In the genomic region with DNA sequence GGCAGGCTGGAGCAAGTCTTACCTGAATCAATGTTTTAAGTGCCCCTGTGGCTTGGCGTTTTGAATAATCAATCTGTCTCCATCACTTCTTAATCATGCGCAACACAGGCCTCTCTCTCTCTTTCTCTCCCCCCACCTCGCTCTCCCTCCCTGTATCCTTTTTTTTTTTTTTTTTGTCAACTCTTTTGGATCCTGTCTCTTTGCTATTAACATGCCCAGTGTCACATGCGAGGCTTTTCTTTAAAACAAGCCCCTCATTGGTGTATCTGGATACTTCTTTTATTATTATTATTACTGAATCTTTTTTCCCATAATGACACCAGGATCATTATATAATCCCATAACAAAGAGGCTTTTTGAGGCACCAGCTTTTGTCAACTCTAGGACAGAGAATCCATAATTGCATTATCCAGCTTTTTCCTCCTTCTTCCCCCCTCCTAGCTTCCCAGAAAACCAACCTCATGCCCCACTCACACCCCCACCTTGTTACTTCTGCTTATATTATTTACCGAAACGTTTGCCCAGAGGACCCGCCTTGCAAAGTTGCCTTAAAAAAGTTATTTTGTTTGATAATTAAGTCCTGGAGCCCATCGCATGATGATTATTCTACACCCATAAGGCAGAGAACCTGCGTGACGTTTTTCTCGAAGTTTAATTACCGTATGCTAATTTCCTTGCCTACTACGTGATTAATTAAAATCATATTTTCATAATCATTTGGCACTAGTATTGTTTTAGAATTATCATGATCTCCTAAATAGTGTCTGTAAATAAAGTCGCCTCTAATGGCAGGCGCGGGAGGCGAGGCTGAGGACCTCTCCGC, we compare ENCODE assay signal across 10 cellular contexts.
A peak's percentile ranks its signal among the peaks of the same experiment; 100 is the strongest.
DNase-seq lines count a peak whose midpoint lies in the region; ATAC-seq and TF ChIP-seq lines count a peak whose summit lies in the region.
"Had no signal": no experiment of that assay in that cellular context is flagged by ENCODE, and none has a peak within 500 bp of the region (broad histone marks: within the 10 kb centered on the region; RNA-seq: fewer than 3 reads in every experiment).

No MANE protein-coding gene starts in this region.

- CTCF ChIA-PET in CD4-positive, alpha-beta memory T cell (lab: Charles Lee; ENCODE audit: partially characterized antibody): interaction anchor here (0.7 kb wide), 1 partner anchor 542 kb away, joined by 3 read pairs; no protein-coding TSS in a partner anchor
- CTCF ChIA-PET in HEK293 (lab: Yijun Ruan, JAX): interaction anchor here (0.5 to 2.2 kb wide), 22 partner anchors 8 to 1309 kb away, joined by 3 to 6 read pairs (median 4); no protein-coding TSS in a partner anchor

- H3K4me1 Mint-ChIP-seq in CD4-positive, alpha-beta memory T cell: peaks cover 22 to 40% (median 31%) of the 10 kb centered on the region in 4 donors
- peaks cover 37% of the 10 kb centered on the region for H3K4me1 Mint-ChIP-seq in endodermal cell
- H3K4me1 Mint-ChIP-seq in activated T-helper 17 cell treated with anti-CD3 and anti-CD28 coated beads, Interleukin-2, amount 50 U/mL, for 72 hours: peaks cover 17% of the 10 kb centered on the region

- no peaks in the 10 kb centered on the region for H3K9me3 ChIP-seq in CD4-positive, alpha-beta memory T cell (ENCODE audit: control insufficient read depth in 1 of 2, low read length in 2 of 2)
- H3K9me3 ChIP-seq in HEK293 (ENCODE audit: control insufficient read depth, insufficient read depth, low read depth, low read length) (no peaks in the 10 kb centered on the region), endodermal cell (ENCODE audit: control insufficient read depth, low read length) (no peaks in the 10 kb centered on the region), parathyroid adenoma (ENCODE audit: control insufficient read depth, low read length) (no peaks in the 10 kb centered on the region)
- H3K9me3 ChIP-seq: ascending aorta had no signal

- H3K27ac ChIP-seq in CD4-positive, alpha-beta memory T cell (ENCODE audit: low read depth, low read length): no peak overlapping the region
- H3K27ac ChIP-seq in HEK293 (ENCODE audit: extremely low read depth, low read depth, low read length) (peak overlapping the region; percentile 84; the same call in 1 of the 2 replicates), endodermal cell (ENCODE audit: low read depth, low read length) (no peak overlapping the region), parathyroid adenoma (no peak overlapping the region)
- H3K27ac ChIP-seq: ascending aorta had no signal

- H3K9ac ChIP-seq in endodermal cell (ENCODE audit: extremely low read depth, low read length, poor library complexity, severe bottlenecking) (no peak overlapping the region), parathyroid adenoma (no peak overlapping the region)

- peaks cover 14% of the 10 kb centered on the region for H3K4me1 ChIP-seq in CD4-positive, alpha-beta memory T cell (ENCODE audit: insufficient read depth, low read length)
- H3K4me1 ChIP-seq in HEK293 (ENCODE audit: control insufficient read depth, insufficient read depth, low read length): peaks cover 24% of the 10 kb centered on the region
- H3K4me1 ChIP-seq in endodermal cell (ENCODE audit: control insufficient read depth, insufficient read depth, low read length): peaks cover 6% of the 10 kb centered on the region
- H3K4me1 ChIP-seq in parathyroid adenoma: peaks cover 5% of the 10 kb centered on the region

- no peak overlapping the region for H2AFZ ChIP-seq in parathyroid adenoma

- H3K27me3 ChIP-seq in CD4-positive, alpha-beta memory T cell (ENCODE audit: insufficient read depth, low read length): peaks cover 10% of the 10 kb centered on the region
- H3K27me3 ChIP-seq in endodermal cell (ENCODE audit: control insufficient read depth, insufficient read depth, low read length, poor library complexity, severe bottlenecking): peaks cover 88% of the 10 kb centered on the region
- no peaks in the 10 kb centered on the region for H3K27me3 ChIP-seq in parathyroid adenoma (ENCODE audit: control insufficient read depth, insufficient read depth, low read length)

- DNase-seq in CD4-positive, alpha-beta memory T cell: no peak
- no peak for DNase-seq in endodermal cell
- no peak for DNase-seq in DMS 273 (lab: John Stamatoyannopoulos, UW; ENCODE audit: unreplicated experiment)
- no peak for DNase-seq in medulla oblongata (ENCODE audit: extremely low spot score)
- DNase-seq: NCI-H2081 treated with DMSO at 0.1 percent for 48 hours; NK-92 treated with Interleukin-12 subunit alpha and Interleukin-12 subunit beta, amount 100 ng/mL, for 24 hours had no signal

- POLR2A ChIA-PET in CD4-positive, alpha-beta memory T cell (lab: Charles Lee; ENCODE audit: partially characterized antibody): no interaction called here
- POLR2A ChIA-PET in HEK293 (lab: Yijun Ruan, JAX): interaction anchor here (0.6 to 1.1 kb wide), 6 partner anchors 16 to 328 kb away, joined by 3 to 7 read pairs (median 4); no protein-coding TSS in a partner anchor

- peaks cover 0 to 5% (median 1%) of the 10 kb centered on the region in 8 donors for H3K9me3 Mint-ChIP-seq in CD4-positive, alpha-beta memory T cell
- H3K9me3 Mint-ChIP-seq in endodermal cell: no peaks in the 10 kb centered on the region
- no peaks in the 10 kb centered on the region for H3K9me3 Mint-ChIP-seq in activated T-helper 17 cell treated with anti-CD3 and anti-CD28 coated beads, Interleukin-2, amount 50 U/mL, for 72 hours

- no peaks in the 10 kb centered on the region for H3K36me3 ChIP-seq in CD4-positive, alpha-beta memory T cell (ENCODE audit: insufficient read depth, low read length)
- H3K36me3 ChIP-seq in HEK293 (ENCODE audit: control insufficient read depth in 2 of 2, insufficient read depth in 1 of 2, low read length in 2 of 2) (no peaks in the 10 kb centered on the region), endodermal cell (ENCODE audit: control insufficient read depth, insufficient read depth, low read length) (no peaks in the 10 kb centered on the region), parathyroid adenoma (ENCODE audit: control insufficient read depth, insufficient read depth, low read length) (no peaks in the 10 kb centered on the region)
- H3K36me3 ChIP-seq: ascending aorta had no signal

- TF ChIP-seq CTCF in HEK293 (tag by site-specific recombination; IDR thresholded peaks at IDR 0.05) (no peak), endodermal cell (conservative IDR thresholded peaks at IDR 0.05) (no peak), parathyroid adenoma (IDR thresholded peaks at IDR 0.05) (no peak)

- H3K4me3 Mint-ChIP-seq in CD4-positive, alpha-beta memory T cell: peak overlapping the region in 7 of 8 donors; percentile 32 to 79 (median 71)
- no peak overlapping the region for H3K4me3 Mint-ChIP-seq in endodermal cell
- no peak overlapping the region for H3K4me3 Mint-ChIP-seq in activated T-helper 17 cell treated with anti-CD3 and anti-CD28 coated beads, Interleukin-2, amount 50 U/mL, for 72 hours

- ATAC-seq in activated T-helper 17 cell treated with anti-CD3 and anti-CD28 coated beads, Interleukin-2, amount 50 U/mL, for 72 hours (replicated peaks): no peak

- WGBS in endodermal cell (ENCODE audit: insufficient coverage in 1 of 2, insufficient read length in 1 of 2), 2 experiments: 8 to 10% methylated on average over 11 to 16 of the region's 18 CpGs

- H3K79me2 ChIP-seq in parathyroid adenoma: no peaks in the 10 kb centered on the region

- no peak overlapping the region for H3K4me3 ChIP-seq in CD4-positive, alpha-beta memory T cell (ENCODE audit: low read length in 2 of 2)
- H3K4me3 ChIP-seq in HEK293 (ENCODE audit: low read depth, low read length) (peak overlapping the region; percentile 53), endodermal cell (ENCODE audit: low read length) (peak overlapping the region; percentile 23), parathyroid adenoma (ENCODE audit: low read depth, low read length) (peak overlapping the region; percentile 50)

- peaks cover 0 to 6% of the 10 kb centered on the region in 2 donors for H3K36me3 Mint-ChIP-seq in CD4-positive, alpha-beta memory T cell
- no peaks in the 10 kb centered on the region for H3K36me3 Mint-ChIP-seq in endodermal cell (ENCODE audit: low read depth)
- peaks cover 16% of the 10 kb centered on the region for H3K36me3 Mint-ChIP-seq in activated T-helper 17 cell treated with anti-CD3 and anti-CD28 coated beads, Interleukin-2, amount 50 U/mL, for 72 hours (ENCODE audit: low read depth)

- H3K4me2 ChIP-seq in parathyroid adenoma (ENCODE audit: low read length): peak overlapping the region; percentile 85

- intact Hi-C loops in CD4-positive, alpha-beta memory T cell (cut with micrococcal nuclease): no loop called here

- H3K27me3 Mint-ChIP-seq in CD4-positive, alpha-beta memory T cell: peaks cover 46 to 59% of the 10 kb centered on the region in 2 donors
- H3K27me3 Mint-ChIP-seq in endodermal cell (ENCODE audit: insufficient read depth): peaks cover 78% of the 10 kb centered on the region
- peaks cover 58% of the 10 kb centered on the region for H3K27me3 Mint-ChIP-seq in activated T-helper 17 cell treated with anti-CD3 and anti-CD28 coated beads, Interleukin-2, amount 50 U/mL, for 72 hours

- peak overlapping the region in 1 of 7 donors; percentile 41 for H3K27ac Mint-ChIP-seq in CD4-positive, alpha-beta memory T cell
- no peak overlapping the region for H3K27ac Mint-ChIP-seq in endodermal cell
- H3K27ac Mint-ChIP-seq in activated T-helper 17 cell treated with anti-CD3 and anti-CD28 coated beads, Interleukin-2, amount 50 U/mL, for 72 hours: no peak overlapping the region

TF ChIP-seq in HEK293, 187 proteins besides CTCF, POLR2A, EP300 and RAD21 (continues in another document):
- TF ChIP-seq ZNF785 (tag by site-specific recombination; IDR thresholded peaks at IDR 0.05) (0 out of 2 replicates have a peak, but pooled peaks have one; percentile 15), HOXD13 (CRISPR knock-in tag; IDR thresholded peaks at IDR 0.05; ENCODE audit: borderline replicate concordance) (no peak), IKZF3 (tag by site-specific recombination; IDR thresholded peaks at IDR 0.05) (0 out of 2 replicates have a peak, but pooled peaks have one; percentile 17), ZNF561 (tag by site-specific recombination; IDR thresholded peaks at IDR 0.05; ENCODE audit: borderline replicate concordance) (peak; percentile 15; the same call in 1 of the 2 replicates), YY1 (tag by site-specific recombination; IDR thresholded peaks at IDR 0.05) (peak; percentile 42; the same call in 1 of the 2 replicates), ZNF76 (tag by site-specific recombination; IDR thresholded peaks at IDR 0.05; ENCODE audit: borderline replicate concordance, low read depth) (peak; percentile 7; the same call in 1 of the 2 replicates)

Comparison
In these comparisons a context has a peak if more than half of its experiments do, and no peak if none do; other contexts are left out.
1. H3K4me3 ChIP-seq: peak in HEK293 (single experiment), endodermal cell (single experiment) and parathyroid adenoma (single experiment); none in CD4-positive, alpha-beta memory T cell (0 of 2).
2. H3K4me3 Mint-ChIP-seq: peak in CD4-positive, alpha-beta memory T cell (7 of 8); none in endodermal cell (single experiment) and activated T-helper 17 cell treated with anti-CD3 and anti-CD28 coated beads, Interleukin-2, amount 50 U/mL, for 72 hours (single experiment).